ENCODE assay signal across 27 cellular contexts in the genomic region with DNA sequence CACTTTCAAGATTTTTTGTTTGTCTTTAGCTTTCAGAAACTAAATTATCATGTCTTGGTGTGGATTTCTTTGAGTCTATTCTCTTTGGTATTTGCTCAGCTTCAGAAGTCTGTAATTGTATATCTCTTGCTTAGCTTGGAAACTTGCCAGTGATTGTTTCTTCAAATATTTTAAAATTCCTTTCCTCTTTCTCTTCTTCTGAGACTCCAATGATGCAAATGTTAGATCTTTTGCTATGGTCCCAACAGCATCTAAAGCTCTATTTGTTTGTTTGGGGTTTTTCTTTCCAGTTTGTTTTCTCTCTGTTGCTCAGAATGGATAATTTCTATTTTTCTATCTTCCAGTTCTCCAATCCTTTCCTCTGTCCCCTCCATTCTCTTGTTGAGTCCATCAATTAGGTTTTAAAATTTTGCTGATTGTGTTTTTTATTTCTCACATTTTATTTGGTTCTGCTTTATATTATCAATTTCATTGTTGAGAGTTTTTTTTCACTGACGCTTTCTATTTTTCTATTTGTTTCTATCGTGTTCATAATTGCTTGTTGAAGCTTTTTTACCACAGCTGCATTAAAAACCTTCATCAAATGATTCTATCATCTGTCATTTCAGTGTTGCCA.
DNase-seq lines count a peak whose midpoint lies in the region; ATAC-seq, FAIRE-seq and TF ChIP-seq lines count a peak whose summit lies in the region.
"Had no signal": no experiment of that assay in that cellular context is flagged by ENCODE, and none has a peak within 500 bp of the region (broad histone marks: within the 10 kb centered on the region; RNA-seq: fewer than 3 reads in every experiment).

No MANE protein-coding gene starts in this region.

- H3K36me3 ChIP-seq in HepG2 (replicated peaks in 1 of 2; ENCODE audit: control insufficient read depth in 1 of 2, insufficient read depth in 2 of 2, low read length in 2 of 2): no peaks in the 10 kb centered on the region
- H3K36me3 ChIP-seq in right lobe of liver: no peaks in the 10 kb centered on the region
- H3K36me3 ChIP-seq in adipocyte (ENCODE audit: control insufficient read depth, insufficient read depth, low read length, severe bottlenecking): no peaks in the 10 kb centered on the region
- no peaks in the 10 kb centered on the region for H3K36me3 ChIP-seq in endothelial cell of umbilical vein (ENCODE audit: control insufficient read depth in 2 of 2, extremely low read depth in 1 of 2, insufficient read depth in 2 of 2, low read length in 2 of 2)
- H3K36me3 ChIP-seq: SJSA1 had no signal

- POLR2A ChIA-PET in HepG2 (lab: Yijun Ruan, JAX): no interaction called here
- POLR2A ChIA-PET in endothelial cell of umbilical vein (lab: Charles Lee): no interaction called here

- H3K27ac ChIP-seq in HepG2 (ENCODE audit: extremely low read length, insufficient read depth, low read length) (no peak overlapping the region), right lobe of liver (no peak overlapping the region), endothelial cell of umbilical vein (ENCODE audit: insufficient read depth, low read depth, low read length) (no peak overlapping the region)
- H3K27ac ChIP-seq: KMS-11, SJSA1 had no signal

- H3K9ac ChIP-seq in HepG2 (ENCODE audit: insufficient read depth, low read depth, low read length) (no peak overlapping the region), adipocyte (ENCODE audit: low read length) (no peak overlapping the region), endothelial cell of umbilical vein (replicated peaks; ENCODE audit: extremely low read depth, insufficient read depth, low read length) (no peak overlapping the region)
- H3K9ac ChIP-seq: KMS-11 had no signal

- peaks cover 6% of the 10 kb centered on the region; the same call in 1 of the 2 replicates for H3K4me1 ChIP-seq in HepG2 (ENCODE audit: insufficient read depth, low read length)
- no peaks in the 10 kb centered on the region for H3K4me1 ChIP-seq in right lobe of liver
- peaks cover under 1% of the 10 kb centered on the region for H3K4me1 ChIP-seq in adipocyte (ENCODE audit: control insufficient read depth, insufficient read depth, low read length)
- peaks cover 36% of the 10 kb centered on the region for H3K4me1 ChIP-seq in endothelial cell of umbilical vein (ENCODE audit: control insufficient read depth, extremely low read depth, insufficient read depth, low read length)

- CTCF ChIA-PET in HepG2 (lab: Yijun Ruan, JAX; ENCODE audit: low intra/inter-chr PET ratio, low total read pairs) (no interaction called here), endothelial cell of umbilical vein (lab: Charles Lee) (interaction anchor here (1.1 to 1.5 kb wide), 3 partner anchors 13 to 40 kb away, joined by 4 to 6 read pairs (median 5); no protein-coding TSS in a partner anchor)

- no TSS peak for BruUV-seq in HepG2 (replicated peaks; lab: Mats Ljungman, UMichigan)
- no TSS peak for BruUV-seq in endothelial cell of umbilical vein (replicated peaks; lab: Mats Ljungman, UMichigan)

- H3K4me3 Mint-ChIP-seq in stimulated activated naive B cell treated with anti-CD40 and anti-IgM and Interleukin-4, amounts not matched to agents 10 μg/mL and 1 μg/mL and 100 μg/mL, for 72 hours: no peak overlapping the region
- H3K4me3 Mint-ChIP-seq: CD4-positive, alpha-beta memory T cell had no signal

- FAIRE-seq in HepG2 (lab: Jason Lieb, UNC): no peak
- FAIRE-seq in endothelial cell of umbilical vein (lab: Jason Lieb, UNC): no peak
- no peak for FAIRE-seq in GM12891 (lab: Jason Lieb, UNC)
- FAIRE-seq: A204.1, GM12892, GM19239, H54, HTR-8/SVneo had no signal

- H3K4me1 Mint-ChIP-seq in stimulated activated naive B cell treated with anti-CD40 and anti-IgM and Interleukin-4, amounts not matched to agents 10 μg/mL and 1 μg/mL and 100 μg/mL, for 72 hours: no peaks in the 10 kb centered on the region
- H3K4me1 Mint-ChIP-seq: CD4-positive, alpha-beta memory T cell had no signal

- intact Hi-C loops in HepG2 (cut with micrococcal nuclease; ENCODE audit: unreplicated experiment): no loop called here
- intact Hi-C loops in right lobe of liver (cut with DNase I): no loop called here
- intact Hi-C loops in endothelial cell of umbilical vein (cut with micrococcal nuclease): no loop called here

- no peaks in the 10 kb centered on the region for H3K27me3 Mint-ChIP-seq in stimulated activated naive B cell treated with anti-CD40 and anti-IgM and Interleukin-4, amounts not matched to agents 10 μg/mL and 1 μg/mL and 100 μg/mL, for 72 hours

- H3K9me3 ChIP-seq in HepG2 (ENCODE audit: low read length) (peaks cover 12% of the 10 kb centered on the region), right lobe of liver (no peaks in the 10 kb centered on the region), adipocyte (ENCODE audit: control insufficient read depth, low read length) (peaks cover 10% of the 10 kb centered on the region), endothelial cell of umbilical vein (replicated peaks; ENCODE audit: control insufficient read depth, insufficient read depth, low read length) (no peaks in the 10 kb centered on the region)

- ATAC-seq in HepG2: no peak
- ATAC-seq in right lobe of liver: no peak
- no peak for ATAC-seq in stimulated activated naive B cell treated with anti-CD40 and anti-IgM and Interleukin-4, amounts not matched to agents 10 μg/mL and 1 μg/mL and 100 μg/mL, for 72 hours (replicated peaks)

- H3K27ac Mint-ChIP-seq in stimulated activated naive B cell treated with anti-CD40 and anti-IgM and Interleukin-4, amounts not matched to agents 10 μg/mL and 1 μg/mL and 100 μg/mL, for 72 hours: no peak overlapping the region
- H3K27ac Mint-ChIP-seq: CD4-positive, alpha-beta memory T cell had no signal

- peaks cover 7 to 11% of the 10 kb centered on the region in 2 donors for H3K9me3 Mint-ChIP-seq in stimulated activated naive B cell treated with anti-CD40 and anti-IgM and Interleukin-4, amounts not matched to agents 10 μg/mL and 1 μg/mL and 100 μg/mL, for 72 hours

- no peaks in the 10 kb centered on the region for H3K79me2 ChIP-seq in HepG2 (ENCODE audit: insufficient read depth, low read length)
- no peaks in the 10 kb centered on the region for H3K79me2 ChIP-seq in endothelial cell of umbilical vein (ENCODE audit: control insufficient read depth, insufficient read depth, low read length)

- H3K4me3 ChIP-seq in HepG2 (replicated peaks in 1 of 3; ENCODE audit: insufficient read depth in 1 of 3, low read depth in 2 of 3, low read length in 3 of 3) (no peak overlapping the region), right lobe of liver (no peak overlapping the region), adipocyte (ENCODE audit: low read length) (no peak overlapping the region), endothelial cell of umbilical vein (replicated peaks in 1 of 3; ENCODE audit: insufficient read depth in 1 of 3, low read depth in 1 of 3, low read length in 3 of 3) (no peak overlapping the region)
- H3K4me3 ChIP-seq: SJSA1 had no signal

- TF ChIP-seq CTCF in HepG2 (CRISPR knock-in tag; IDR thresholded peaks at IDR 0.05) (no peak), right lobe of liver (IDR thresholded peaks at IDR 0.05) (no peak), endothelial cell of umbilical vein (IDR thresholded peaks at IDR 0.05; ENCODE audit: extremely low read depth in 1 of 2, insufficient read depth in 1 of 2, low read depth in 1 of 2, low read length in 2 of 2) (no peak)

- no peak for TF ChIP-seq EP300 in HepG2 (IDR thresholded peaks at IDR 0.05; ENCODE audit: low read depth in 2 of 2, low read length in 2 of 2)
- TF ChIP-seq EP300 in HepG2 (CRISPR knock-in tag; IDR thresholded peaks at IDR 0.05; ENCODE audit: borderline replicate concordance): no peak

- H3K36me3 Mint-ChIP-seq in stimulated activated naive B cell treated with anti-CD40 and anti-IgM and Interleukin-4, amounts not matched to agents 10 μg/mL and 1 μg/mL and 100 μg/mL, for 72 hours: peaks cover 3 to 5% of the 10 kb centered on the region in 2 donors
- H3K36me3 Mint-ChIP-seq: CD4-positive, alpha-beta memory T cell had no signal

- DNase-seq in HepG2 (ENCODE audit: low spot score) (no peak), right lobe of liver (no peak), adipocyte (ENCODE audit: low read depth) (peak; percentile 27), endothelial cell of umbilical vein (ENCODE audit: low read depth, low spot score) (peak; percentile 38), NCI-H2029 (lab: John Stamatoyannopoulos, UW) (no peak), D341Med (ENCODE audit: low spot score) (no peak), GM12891 (ENCODE audit: insufficient read length, low spot score) (no peak)
- DNase-seq in stimulated activated naive B cell treated with anti-CD40 and anti-IgM and Interleukin-4, amounts not matched to agents 10 μg/mL and 1 μg/mL and 100 μg/mL, for 72 hours: no peak
- DNase-seq: C1 segment of cervical spinal cord; CD4-positive, alpha-beta memory T cell; COR-L47; DMS79; GF-D8; NCI-H1048; NCI-H1417; NCI-H1694 treated with DMSO at 0.1 percent for 48 hours; NCI-H2081 treated with DMSO at 0.1 percent for 48 hours; NCI-H526 treated with DMSO at 0.1 percent for 48 hours; Right ventricle myocardium superior; RPMI8226 had no signal

- H4K20me1 ChIP-seq in HepG2 (ENCODE audit: insufficient read depth, low read length) (no peaks in the 10 kb centered on the region), endothelial cell of umbilical vein (replicated peaks; ENCODE audit: control insufficient read depth, extremely low read depth, insufficient read depth, low read length) (no peaks in the 10 kb centered on the region)

- in situ Hi-C loops in HepG2 (cut with HindIII; ENCODE audit: extremely low pct_ligation_motif_present, low pct_unique_long_range_greater_than_20kb): no loop called here

- dilution Hi-C loops in endothelial cell of umbilical vein (cut with MboI; ENCODE audit: extremely low pct_ligation_motif_present, low sequenced_read_pairs): no loop called here

- no peak overlapping the region for H3K4me2 ChIP-seq in HepG2 (ENCODE audit: low read depth, low read length)
- no peak overlapping the region for H3K4me2 ChIP-seq in endothelial cell of umbilical vein (ENCODE audit: insufficient read depth, low read length)
- H3K4me2 ChIP-seq: KMS-11 had no signal

- H3K9me1 ChIP-seq in endothelial cell of umbilical vein (replicated peaks; ENCODE audit: control insufficient read depth, extremely low read depth, insufficient read depth, low read length): no peaks in the 10 kb centered on the region

- H2AFZ ChIP-seq in HepG2 (ENCODE audit: low read length) (no peak overlapping the region), endothelial cell of umbilical vein (ENCODE audit: low read depth, low read length) (no peak overlapping the region)

- no peak for TF ChIP-seq POLR2A in HepG2 (IDR thresholded peaks at IDR 0.05; ENCODE audit: insufficient read depth in 1 of 2, low read depth in 2 of 2, low read length in 2 of 2)
- no peak for TF ChIP-seq POLR2A in right lobe of liver (IDR thresholded peaks at IDR 0.05)
- TF ChIP-seq POLR2A in endothelial cell of umbilical vein (IDR thresholded peaks at IDR 0.05; ENCODE audit: low read depth, low read length): no peak
- no peak for TF ChIP-seq POLR2A in GM12891 (IDR thresholded peaks at IDR 0.05; ENCODE audit: low read depth, low read length)

- H3K27me3 ChIP-seq in HepG2 (ENCODE audit: control insufficient read depth in 1 of 2, insufficient read depth in 2 of 2, low read length in 2 of 2) (0 out of 5 replicates have a peak, but pooled peaks cover 0 to 6% of the 10 kb centered on the region in 2 experiments), right lobe of liver (no peaks in the 10 kb centered on the region), adipocyte (replicated peaks; ENCODE audit: control insufficient read depth, insufficient read depth, low read length) (peaks cover 6% of the 10 kb centered on the region), endothelial cell of umbilical vein (ENCODE audit: control insufficient read depth in 2 of 2, insufficient read depth in 2 of 2, low read length in 2 of 2) (no peaks in the 10 kb centered on the region)
- H3K27me3 ChIP-seq: SJSA1 had no signal

- 33% methylated on average over 2 of the region's 2 CpGs for whole genome bisulfite sequencing in HepG2 (ENCODE audit: low lambda C conversion rate)
- WGBS in right lobe of liver (ENCODE audit: insufficient coverage, low coverage, low lambda C conversion rate, missing lambda C conversion rate): 77% methylated on average over 2 of the region's 2 CpGs

- TF ChIP-seq RAD21 in HepG2 (CRISPR knock-in tag; IDR thresholded peaks at IDR 0.05): no peak

Comparison
In these comparisons a context has a peak if more than half of its experiments do, and no peak if none do; other contexts are left out.
1. DNase-seq: peak in adipocyte (single experiment) and endothelial cell of umbilical vein (single experiment); none in HepG2 (single experiment), right lobe of liver (0 of 3), NCI-H2029 (single experiment), D341Med (single experiment), stimulated activated naive B cell treated with anti-CD40 and anti-IgM and Interleukin-4, amounts not matched to agents 10 μg/mL and 1 μg/mL and 100 μg/mL, for 72 hours (single experiment) and GM12891 (single experiment).